2 cellular contexts compared by ENCODE assay signal in the genomic region with DNA sequence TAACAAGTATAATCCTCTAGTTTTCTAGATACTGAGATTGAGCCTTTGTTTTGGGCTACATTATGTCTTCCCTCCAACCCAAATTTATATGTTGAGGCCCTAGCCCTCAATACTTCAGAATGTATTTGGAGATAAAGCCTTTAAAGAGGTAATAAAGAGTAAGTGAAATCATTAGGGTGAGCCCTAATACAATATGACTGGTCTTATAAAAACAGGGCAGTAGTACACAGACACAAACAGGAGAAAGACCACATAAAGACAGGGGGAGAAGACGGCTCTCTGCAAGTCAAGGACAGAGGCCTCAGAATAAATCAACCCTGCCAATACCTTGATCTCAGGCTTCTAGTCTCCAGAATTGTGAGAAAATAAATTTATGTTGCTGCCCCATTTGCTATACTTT.
TF ChIP-seq lines count a peak whose summit lies in the region.

No MANE protein-coding gene starts in this region.

TF ChIP-seq in A549, 52 proteins besides CTCF, POLR2A, EP300 and RAD21:
- TF ChIP-seq, protein P1, sequence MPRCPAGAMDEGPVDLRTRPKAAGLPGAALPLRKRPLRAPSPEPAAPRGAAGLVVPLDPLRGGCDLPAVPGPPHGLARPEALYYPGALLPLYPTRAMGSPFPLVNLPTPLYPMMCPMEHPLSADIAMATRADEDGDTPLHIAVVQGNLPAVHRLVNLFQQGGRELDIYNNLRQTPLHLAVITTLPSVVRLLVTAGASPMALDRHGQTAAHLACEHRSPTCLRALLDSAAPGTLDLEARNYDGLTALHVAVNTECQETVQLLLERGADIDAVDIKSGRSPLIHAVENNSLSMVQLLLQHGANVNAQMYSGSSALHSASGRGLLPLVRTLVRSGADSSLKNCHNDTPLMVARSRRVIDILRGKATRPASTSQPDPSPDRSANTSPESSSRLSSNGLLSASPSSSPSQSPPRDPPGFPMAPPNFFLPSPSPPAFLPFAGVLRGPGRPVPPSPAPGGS (IDR thresholded peaks at IDR 0.05), result no peak
- TF ChIP-seq, protein P2, sequence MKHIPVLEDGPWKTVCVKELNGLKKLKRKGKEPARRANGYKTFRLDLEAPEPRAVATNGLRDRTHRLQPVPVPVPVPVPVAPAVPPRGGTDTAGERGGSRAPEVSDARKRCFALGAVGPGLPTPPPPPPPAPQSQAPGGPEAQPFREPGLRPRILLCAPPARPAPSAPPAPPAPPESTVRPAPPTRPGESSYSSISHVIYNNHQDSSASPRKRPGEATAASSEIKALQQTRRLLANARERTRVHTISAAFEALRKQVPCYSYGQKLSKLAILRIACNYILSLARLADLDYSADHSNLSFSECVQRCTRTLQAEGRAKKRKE (CRISPR knock-in tag; IDR thresholded peaks at IDR 0.05; ENCODE audit: low read depth), result no peak

TF ChIP-seq in HEK293T, 16 proteins besides CTCF, POLR2A, EP300 and RAD21:
- TF ChIP-seq FOXA1 (IDR thresholded peaks at IDR 0.05), result no peak
- no peak for TF ChIP-seq BHLHE40 (IDR thresholded peaks at IDR 0.05; ENCODE audit: borderline replicate concordance)
- no peak for TF ChIP-seq NFRKB (IDR thresholded peaks at IDR 0.05)
- TF ChIP-seq TARDBP (IDR thresholded peaks at IDR 0.05), result no peak
- no peak for TF ChIP-seq L3MBTL2 (conservative IDR thresholded peaks at IDR 0.05)
- TF ChIP-seq ARNT (IDR thresholded peaks at IDR 0.05), result no peak
- TF ChIP-seq ZNF384 (IDR thresholded peaks at IDR 0.05), result no peak
- no peak for TF ChIP-seq SUZ12 (IDR thresholded peaks at IDR 0.05)
- TF ChIP-seq FOXM1 (IDR thresholded peaks at IDR 0.05; ENCODE audit: borderline replicate concordance), result no peak
- TF ChIP-seq FOXK2 (IDR thresholded peaks at IDR 0.05), result no peak
- TF ChIP-seq CTBP1 (IDR thresholded peaks at IDR 0.05; ENCODE audit: borderline replicate concordance), result no peak
